Comparison of ENCODE assay signal across 21 cellular contexts in the genomic region with DNA sequence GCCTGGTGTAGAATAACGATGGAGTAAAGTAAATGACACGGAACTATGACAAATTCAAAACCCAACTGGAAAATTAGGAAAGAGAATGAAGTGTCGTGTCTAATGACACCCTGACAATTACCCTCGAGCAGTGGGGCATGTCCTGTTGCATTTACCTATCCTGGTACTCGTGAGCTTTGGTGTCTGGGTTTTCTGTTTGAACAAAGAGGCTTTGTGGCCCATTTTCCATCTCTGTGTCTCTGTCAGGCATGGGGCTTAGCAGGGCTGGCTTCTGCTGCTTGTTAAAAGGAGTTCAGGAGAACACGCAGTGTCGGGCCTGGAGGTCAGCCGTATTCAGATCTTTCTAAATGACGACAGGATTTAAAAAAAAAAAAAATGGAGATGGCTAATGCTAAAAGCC.
"Had no signal": no experiment of that assay in that cellular context is flagged by ENCODE, and none has a peak within 500 bp of the region (broad histone marks: within the 10 kb centered on the region; RNA-seq: fewer than 3 reads in every experiment).

No MANE protein-coding gene starts in this region.

- FAIRE-seq: islet of Langerhans, pancreas, small intestine had no signal

- H3K4me1 Mint-ChIP-seq: activated CD4-positive, alpha-beta T cell treated with anti-CD3 and anti-CD28 coated beads, Interleukin-2, amount 10 ng/mL, durations not matched to agents 7 days and 5 days; stimulated activated memory B cell treated with anti-CD40 and anti-IgM and Interleukin-4, amounts not matched to agents 10 μg/mL and 1 μg/mL and 100 μg/mL, for 72 hours had no signal

- H3K27me3 ChIP-seq: breast epithelium, hepatocyte, neutrophil, pancreas, right lobe of liver had no signal

- H3K4me3 Mint-ChIP-seq: activated CD4-positive, alpha-beta T cell treated with anti-CD3 and anti-CD28 coated beads, Interleukin-2, amount 10 ng/mL, durations not matched to agents 7 days and 5 days; activated T-cell treated with anti-CD3 and anti-CD28 coated beads, Interleukin-2, amount 50 U/mL, for 72 hours; stimulated activated memory B cell treated with anti-CD40 and anti-IgM and Interleukin-4, amounts not matched to agents 10 μg/mL and 1 μg/mL and 100 μg/mL, for 72 hours had no signal

- H3K27ac Mint-ChIP-seq: activated CD4-positive, alpha-beta T cell treated with anti-CD3 and anti-CD28 coated beads, Interleukin-2, amount 10 ng/mL, durations not matched to agents 7 days and 5 days; activated T-cell treated with anti-CD3 and anti-CD28 coated beads, Interleukin-2, amount 50 U/mL, for 72 hours; stimulated activated memory B cell treated with anti-CD40 and anti-IgM and Interleukin-4, amounts not matched to agents 10 μg/mL and 1 μg/mL and 100 μg/mL, for 72 hours had no signal

- H3K27ac ChIP-seq: breast epithelium, coronary artery, hepatocyte, neutrophil, pancreas, right lobe of liver had no signal

- H3K9me3 Mint-ChIP-seq: activated CD4-positive, alpha-beta T cell treated with anti-CD3 and anti-CD28 coated beads, Interleukin-2, amount 10 ng/mL, durations not matched to agents 7 days and 5 days; activated T-cell treated with anti-CD3 and anti-CD28 coated beads, Interleukin-2, amount 50 U/mL, for 72 hours; stimulated activated memory B cell treated with anti-CD40 and anti-IgM and Interleukin-4, amounts not matched to agents 10 μg/mL and 1 μg/mL and 100 μg/mL, for 72 hours had no signal

- H3K27me3 Mint-ChIP-seq: activated CD4-positive, alpha-beta T cell treated with anti-CD3 and anti-CD28 coated beads, Interleukin-2, amount 10 ng/mL, durations not matched to agents 7 days and 5 days; stimulated activated memory B cell treated with anti-CD40 and anti-IgM and Interleukin-4, amounts not matched to agents 10 μg/mL and 1 μg/mL and 100 μg/mL, for 72 hours had no signal

- H3K4me1 ChIP-seq: breast epithelium, pancreas had no signal

- H3K36me3 ChIP-seq: breast epithelium, neutrophil, pancreas, right lobe of liver had no signal

- H3K4me3 ChIP-seq: breast epithelium, coronary artery, hepatocyte, lung, pancreas, right lobe of liver had no signal

- DNase-seq: activated CD4-positive, alpha-beta T cell treated with anti-CD3 and anti-CD28 coated beads, Interleukin-2, amount 10 ng/mL, durations not matched to agents 7 days and 5 days; activated CD4-positive, CD25-positive, alpha-beta regulatory T cell; activated CD8-positive, alpha-beta memory T cell treated with anti-CD3 and anti-CD28 coated beads, Interleukin-2, amount 50 U/mL, for 48 hours; activated effector memory CD4-positive, alpha-beta T cell treated with anti-CD3 and anti-CD28 coated beads, Interleukin-2, amount 50 U/mL, for 16 hours; activated naive CD4-positive, alpha-beta T cell treated with anti-CD3 and anti-CD28 coated beads, Interleukin-2, amount 50 U/mL, for 16 hours; activated T-cell treated with anti-CD3 and anti-CD28 coated beads, Interleukin-2, amount 50 U/mL, for 72 hours; aorta; effector CD4-positive, alpha-beta T cell; left colon; pancreas; right lobe of liver; small intestine; stimulated activated CD4-positive, alpha-beta T cell treated with anti-CD3 and anti-CD28 coated beads, Interleukin-4, amount 100 ng/mL, for 4 hours; T1000 had no signal

- H3K36me3 Mint-ChIP-seq: stimulated activated memory B cell treated with anti-CD40 and anti-IgM and Interleukin-4, amounts not matched to agents 10 μg/mL and 1 μg/mL and 100 μg/mL, for 72 hours had no signal

- H3K9me3 ChIP-seq: breast epithelium, neutrophil, pancreas, right lobe of liver had no signal
